Comparison of ENCODE assay signal across 13 cellular contexts in the genomic region with DNA sequence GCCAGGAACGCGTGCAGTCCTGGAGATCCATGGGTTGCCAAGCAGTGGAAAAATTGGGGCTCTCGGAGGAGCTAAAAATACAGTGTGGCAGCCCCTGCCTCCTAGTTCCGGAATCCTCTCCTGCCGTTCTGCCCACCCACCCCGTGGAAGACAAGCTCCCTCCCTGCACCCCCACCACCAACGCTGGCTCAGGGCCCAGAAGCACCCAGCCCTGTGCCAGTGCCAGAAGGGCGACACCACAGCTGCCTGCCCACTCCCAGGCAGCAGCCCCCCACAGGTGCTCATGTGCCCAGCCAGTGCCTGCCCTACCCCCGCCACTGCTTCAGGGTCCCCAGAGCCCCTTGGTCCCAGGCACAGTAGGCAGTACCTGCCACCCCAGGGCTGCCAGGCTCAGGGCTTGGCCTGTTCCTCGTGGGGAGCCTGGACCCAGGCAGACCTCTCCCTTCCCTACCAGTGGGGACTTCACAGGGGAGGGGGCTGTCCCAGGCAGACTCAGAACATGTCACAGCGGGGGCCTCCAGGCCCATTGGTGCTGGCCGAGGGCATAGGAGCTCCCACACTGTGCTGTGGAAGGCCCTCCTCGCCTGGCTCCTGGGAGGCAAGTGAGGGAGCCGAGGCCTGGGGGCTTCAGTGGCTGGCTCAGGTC. TPM values are rescaled to one million over a fixed set of nuclear protein-coding genes. Genes with fewer than 3 reads are reported as not detected.
DNase-seq lines count a peak whose midpoint lies in the region; ATAC-seq and TF ChIP-seq lines count a peak whose summit lies in the region.
"Had no signal": no experiment of that assay in that cellular context is flagged by ENCODE, and none has a peak within 500 bp of the region (broad histone marks: within the 10 kb centered on the region; RNA-seq: fewer than 3 reads in every experiment).

No MANE protein-coding gene starts in this region.

- POLR2A ChIA-PET in MCF 10A (lab: Yijun Ruan, JAX), result interaction anchor here (0.8 to 2.9 kb wide), 4 partner anchors 9 to 56 kb away, joined by 3 to 11 read pairs (median 6); no protein-coding TSS in a partner anchor
- POLR2A ChIA-PET in activated CD8-positive, alpha-beta T cell treated with anti-CD3 and anti-CD28 coated beads for 36 hours (lab: Charles Lee), result interaction anchor here (0.6 to 4.9 kb wide), 3 partner anchors 8 to 1702 kb away, joined by 3 to 26 read pairs (median 3); no protein-coding TSS in a partner anchor

- H3K27ac Mint-ChIP-seq in MCF 10A (ENCODE audit: low read depth, unreplicated experiment) (peak overlapping the region; percentile 74), memory B cell (peak overlapping the region; percentile 80)
- peak overlapping the region; percentile 86 for H3K27ac Mint-ChIP-seq in activated CD8-positive, alpha-beta T cell treated with anti-CD3 and anti-CD28 coated beads for 36 hours
- no peak overlapping the region for H3K27ac Mint-ChIP-seq in stimulated activated effector memory CD8-positive, alpha-beta T cell treated with anti-CD3 and anti-CD28 coated beads, Interleukin-12 subunit alpha, Interleukin-12 subunit beta, amount 100 ng/mL, for 72 hours
- no peak overlapping the region for H3K27ac Mint-ChIP-seq in natural killer cell treated with Interleukin-12 subunit alpha and Interleukin-12 subunit beta and Interleukin-15 and Interleukin-18, amount 100 ng/mL, for 72 hours

- H3K27ac ChIP-seq in breast epithelium (peak overlapping the region in 1 of 2 donors; percentile 61), tibial nerve (peak overlapping the region; percentile 55 to 99 (median 92))

- no peak for TF ChIP-seq CTCF in MCF 10A (IDR thresholded peaks at IDR 0.05; ENCODE audit: unreplicated experiment)
- no peak for TF ChIP-seq CTCF in breast epithelium (IDR thresholded peaks at IDR 0.05)
- no peak for TF ChIP-seq CTCF in activated CD8-positive, alpha-beta T cell treated with anti-CD3 and anti-CD28 coated beads for 36 hours (IDR thresholded peaks at IDR 0.05)
- TF ChIP-seq CTCF in tibial nerve (IDR thresholded peaks at IDR 0.05), result no peak
- TF ChIP-seq CTCF in omental fat pad (IDR thresholded peaks at IDR 0.05), result no peak

- BruUV-seq in MCF 10A (replicated peaks; lab: Mats Ljungman, UMichigan), result no TSS peak

- H3K4me3 Mint-ChIP-seq in MCF 10A (ENCODE audit: unreplicated experiment) (no peak overlapping the region), memory B cell (no peak overlapping the region)
- no peak overlapping the region for H3K4me3 Mint-ChIP-seq in activated CD8-positive, alpha-beta T cell treated with anti-CD3 and anti-CD28 coated beads for 36 hours
- H3K4me3 Mint-ChIP-seq in stimulated activated effector memory CD8-positive, alpha-beta T cell treated with anti-CD3 and anti-CD28 coated beads, Interleukin-12 subunit alpha, Interleukin-12 subunit beta, amount 100 ng/mL, for 72 hours, result no peak overlapping the region
- no peak overlapping the region for H3K4me3 Mint-ChIP-seq in natural killer cell treated with Interleukin-12 subunit alpha and Interleukin-12 subunit beta and Interleukin-15 and Interleukin-18, amount 100 ng/mL, for 72 hours

- H3K27me3 Mint-ChIP-seq in MCF 10A (ENCODE audit: insufficient read depth, unreplicated experiment) (no peaks in the 10 kb centered on the region), memory B cell (no peaks in the 10 kb centered on the region)
- H3K27me3 Mint-ChIP-seq in activated CD8-positive, alpha-beta T cell treated with anti-CD3 and anti-CD28 coated beads for 36 hours, result no peaks in the 10 kb centered on the region
- H3K27me3 Mint-ChIP-seq in natural killer cell treated with Interleukin-12 subunit alpha and Interleukin-12 subunit beta and Interleukin-15 and Interleukin-18, amount 100 ng/mL, for 72 hours, result no peaks in the 10 kb centered on the region
- H3K27me3 Mint-ChIP-seq: naive B cell had no signal

- DNase-seq in MCF 10A (ENCODE audit: unreplicated experiment) (no peak), breast epithelium (ENCODE audit: low spot score in 2 of 2) (no peak), memory B cell (ENCODE audit: low spot score in 2 of 2) (no peak), tibial nerve (ENCODE audit: low spot score in 2 of 2) (no peak), omental fat pad (ENCODE audit: low spot score) (no peak)
- DNase-seq in activated CD8-positive, alpha-beta T cell treated with anti-CD3 and anti-CD28 coated beads for 36 hours, result no peak
- DNase-seq in stimulated activated effector memory CD8-positive, alpha-beta T cell treated with anti-CD3 and anti-CD28 coated beads, Interleukin-12 subunit alpha, Interleukin-12 subunit beta, amount 100 ng/mL, for 72 hours (ENCODE audit: low spot score in 2 of 2), result no peak
- no peak for DNase-seq in natural killer cell treated with Interleukin-12 subunit alpha and Interleukin-12 subunit beta and Interleukin-15 and Interleukin-18, amount 100 ng/mL, for 72 hours (ENCODE audit: low spot score)
- DNase-seq: activated naive CD4-positive, alpha-beta T cell treated with Interleukin-2 at 50 U/mL for 16 hours; kidney glomerular epithelial cell; naive B cell; NCI-H2227 treated with DMSO at 0.1 percent for 48 hours; stimulated activated CD4-positive, alpha-beta T cell treated with anti-CD3 and anti-CD28 coated beads, Interleukin-2, amount 100 ng/mL, for 48 hours had no signal

- H3K4me3 ChIP-seq in breast epithelium (no peak overlapping the region), tibial nerve (no peak overlapping the region)

- intact Hi-C loops in MCF 10A (cut with micrococcal nuclease), result no loop called here
- intact Hi-C loops in breast epithelium (cut with DNase I; ENCODE audit: low total_unique reads), result no loop called here
- intact Hi-C loops in activated CD8-positive, alpha-beta T cell treated with anti-CD3 and anti-CD28 coated beads for 36 hours (cut with micrococcal nuclease), result no loop called here

- H3K36me3 Mint-ChIP-seq in MCF 10A (ENCODE audit: insufficient read depth, unreplicated experiment) (peaks cover 33% of the 10 kb centered on the region), memory B cell (no peaks in the 10 kb centered on the region)
- peaks cover 2% of the 10 kb centered on the region for H3K36me3 Mint-ChIP-seq in activated CD8-positive, alpha-beta T cell treated with anti-CD3 and anti-CD28 coated beads for 36 hours (ENCODE audit: low read depth)
- peaks cover 9% of the 10 kb centered on the region for H3K36me3 Mint-ChIP-seq in stimulated activated effector memory CD8-positive, alpha-beta T cell treated with anti-CD3 and anti-CD28 coated beads, Interleukin-12 subunit alpha, Interleukin-12 subunit beta, amount 100 ng/mL, for 72 hours
- no peaks in the 10 kb centered on the region for H3K36me3 Mint-ChIP-seq in natural killer cell treated with Interleukin-12 subunit alpha and Interleukin-12 subunit beta and Interleukin-15 and Interleukin-18, amount 100 ng/mL, for 72 hours
- H3K36me3 Mint-ChIP-seq: naive B cell had no signal

- H3K36me3 ChIP-seq in breast epithelium (peaks cover 4% of the 10 kb centered on the region), tibial nerve (peaks cover 0 to 26% (median 0%) of the 10 kb centered on the region in 3 donors)

- TF ChIP-seq POLR2A in breast epithelium (IDR thresholded peaks at IDR 0.05) (no peak), tibial nerve (IDR thresholded peaks at IDR 0.05) (no peak)

- H3K27me3 ChIP-seq in breast epithelium, result no peaks in the 10 kb centered on the region
- H3K27me3 ChIP-seq in tibial nerve, result no peaks in the 10 kb centered on the region

- 39 to 47% methylated on average over 7 to 9 of the region's 14 CpGs for WGBS in tibial nerve, 2 donors

- no peak for ATAC-seq in activated CD8-positive, alpha-beta T cell treated with anti-CD3 and anti-CD28 coated beads for 36 hours
- ATAC-seq in memory B cell (ENCODE audit: low read depth) (no peak), omental fat pad (ENCODE audit: low FRiP score) (no peak)
- ATAC-seq in stimulated activated effector memory CD8-positive, alpha-beta T cell treated with anti-CD3 and anti-CD28 coated beads, Interleukin-12 subunit alpha, Interleukin-12 subunit beta, amount 100 ng/mL, for 72 hours, result no peak
- no peak for ATAC-seq in natural killer cell treated with Interleukin-12 subunit alpha and Interleukin-12 subunit beta and Interleukin-15 and Interleukin-18, amount 100 ng/mL, for 72 hours

- TF ChIP-seq EP300 in tibial nerve (IDR thresholded peaks at IDR 0.05), result no peak

- H3K4me1 ChIP-seq in breast epithelium, result peaks cover 16 to 26% of the 10 kb centered on the region in 2 donors
- peaks cover 0 to 100% (median 87%) of the 10 kb centered on the region in 4 donors for H3K4me1 ChIP-seq in tibial nerve

- H3K9me3 ChIP-seq in breast epithelium, result no peaks in the 10 kb centered on the region
- H3K9me3 ChIP-seq in tibial nerve, result no peaks in the 10 kb centered on the region

- H3K4me1 Mint-ChIP-seq in MCF 10A (ENCODE audit: insufficient read depth, unreplicated experiment), result peaks cover 23% of the 10 kb centered on the region
- H3K4me1 Mint-ChIP-seq in activated CD8-positive, alpha-beta T cell treated with anti-CD3 and anti-CD28 coated beads for 36 hours (ENCODE audit: low read depth), result peaks cover 30% of the 10 kb centered on the region
- peaks cover 23% of the 10 kb centered on the region for H3K4me1 Mint-ChIP-seq in memory B cell
- peaks cover 24% of the 10 kb centered on the region for H3K4me1 Mint-ChIP-seq in stimulated activated effector memory CD8-positive, alpha-beta T cell treated with anti-CD3 and anti-CD28 coated beads, Interleukin-12 subunit alpha, Interleukin-12 subunit beta, amount 100 ng/mL, for 72 hours
- H3K4me1 Mint-ChIP-seq in natural killer cell treated with Interleukin-12 subunit alpha and Interleukin-12 subunit beta and Interleukin-15 and Interleukin-18, amount 100 ng/mL, for 72 hours (ENCODE audit: low read depth in 2 of 2), result peaks cover 8 to 16% of the 10 kb centered on the region in 2 donors

- no peaks in the 10 kb centered on the region for H3K9me3 Mint-ChIP-seq in MCF 10A (ENCODE audit: unreplicated experiment)
- H3K9me3 Mint-ChIP-seq in activated CD8-positive, alpha-beta T cell treated with anti-CD3 and anti-CD28 coated beads for 36 hours, result no peaks in the 10 kb centered on the region
- no peaks in the 10 kb centered on the region for H3K9me3 Mint-ChIP-seq in memory B cell
- no peaks in the 10 kb centered on the region for H3K9me3 Mint-ChIP-seq in stimulated activated effector memory CD8-positive, alpha-beta T cell treated with anti-CD3 and anti-CD28 coated beads, Interleukin-12 subunit alpha, Interleukin-12 subunit beta, amount 100 ng/mL, for 72 hours
- H3K9me3 Mint-ChIP-seq in natural killer cell treated with Interleukin-12 subunit alpha and Interleukin-12 subunit beta and Interleukin-15 and Interleukin-18, amount 100 ng/mL, for 72 hours, result no peaks in the 10 kb centered on the region
- H3K9me3 Mint-ChIP-seq: naive B cell had no signal

- CTCF ChIA-PET in MCF 10A (lab: Yijun Ruan, JAX), result interaction anchor here (0.6 to 1.9 kb wide), 3 partner anchors 12 to 559 kb away, joined by 3 to 9 read pairs (median 7); no protein-coding TSS in a partner anchor
- CTCF ChIA-PET in activated CD8-positive, alpha-beta T cell treated with anti-CD3 and anti-CD28 coated beads for 36 hours (lab: Charles Lee), result interaction anchor here (1.0 to 4.0 kb wide), 2 partner anchors 12 to 72 kb away, joined by 3 to 16 read pairs; no protein-coding TSS in a partner anchor

RNA-seq across cellular contexts. Expression of a gene that starts 7.4 kb away (rescaled TPM):
- 91.6 and 102 TPM in 2 replicates for total RNA-seq in MCF 10A (2022)
- 10 to 100 TPM; 31.0 to 70.9 (median 51.5) TPM for total RNA-seq in breast epithelium
- 10 to 100 TPM; 61.5 to 65.0 TPM for total RNA-seq in activated CD8-positive, alpha-beta T cell treated with anti-CD3 and anti-CD28 coated beads for 36 hours
- total RNA-seq in tibial nerve, result 100 to 1,000 TPM; 217 to 256 (median 239) TPM
- 100 to 1,000 TPM in 1 of 4 donors, 10 to 100 TPM in 3; 50.9 to 104 (median 87.5) TPM for total RNA-seq in omental fat pad
- total RNA-seq in natural killer cell treated with Interleukin-12 subunit alpha and Interleukin-12 subunit beta and Interleukin-15 and Interleukin-18, amount 100 ng/mL, for 72 hours, result 10 to 100 TPM; 19.2 to 44.9 TPM

RNA-seq across cellular contexts. Expression of a gene that starts 27.2 kb away (rescaled TPM):
- 2.9 and 5.2 TPM in 2 replicates for total RNA-seq in MCF 10A (2022)
- total RNA-seq in breast epithelium, result 10 to 100 TPM in 1 of 3 donors, 1 to 10 TPM in 2; 6.9 to 13.0 (median 7.3) TPM
- total RNA-seq in activated CD8-positive, alpha-beta T cell treated with anti-CD3 and anti-CD28 coated beads for 36 hours, result 1 to 10 TPM; 2.7 to 3.0 TPM
- total RNA-seq in tibial nerve, result 10 to 100 TPM in 1 of 4 donors, 1 to 10 TPM in 3; 4.8 to 11.4 (median 6.3) TPM
- 10 to 100 TPM in 1 of 4 donors, 1 to 10 TPM in 3; 3.7 to 26.0 (median 5.6) TPM for total RNA-seq in omental fat pad
- total RNA-seq in natural killer cell treated with Interleukin-12 subunit alpha and Interleukin-12 subunit beta and Interleukin-15 and Interleukin-18, amount 100 ng/mL, for 72 hours, result under 1 TPM; 0.50 to 0.61 TPM

RNA-seq across cellular contexts. Expression of a gene that starts 56.2 kb away (rescaled TPM):
- 63.3 and 72.7 TPM in 2 replicates for total RNA-seq in MCF 10A (2022)
- total RNA-seq in breast epithelium, result 100 to 1,000 TPM; 181 to 225 (median 223) TPM
- total RNA-seq in activated CD8-positive, alpha-beta T cell treated with anti-CD3 and anti-CD28 coated beads for 36 hours, result 100 to 1,000 TPM; 115 to 125 TPM
- total RNA-seq in tibial nerve, result 100 to 1,000 TPM; 260 to 422 (median 378) TPM
- 100 to 1,000 TPM; 141 to 262 (median 167) TPM for total RNA-seq in omental fat pad
- total RNA-seq in natural killer cell treated with Interleukin-12 subunit alpha and Interleukin-12 subunit beta and Interleukin-15 and Interleukin-18, amount 100 ng/mL, for 72 hours, result 100 to 1,000 TPM in 1 of 2 donors, 10 to 100 TPM in 1; 74.5 to 157 TPM

Comparison
In these comparisons a context has a peak if more than half of its experiments do, and no peak if none do; other contexts are left out.
1. H3K27ac Mint-ChIP-seq: peak in MCF 10A (single experiment), activated CD8-positive, alpha-beta T cell treated with anti-CD3 and anti-CD28 coated beads for 36 hours (single experiment) and memory B cell (single experiment); none in stimulated activated effector memory CD8-positive, alpha-beta T cell treated with anti-CD3 and anti-CD28 coated beads, Interleukin-12 subunit alpha, Interleukin-12 subunit beta, amount 100 ng/mL, for 72 hours (single experiment) and natural killer cell treated with Interleukin-12 subunit alpha and Interleukin-12 subunit beta and Interleukin-15 and Interleukin-18, amount 100 ng/mL, for 72 hours (0 of 2).